ENCODE assay signal across 1 cellular context in the genomic region with DNA sequence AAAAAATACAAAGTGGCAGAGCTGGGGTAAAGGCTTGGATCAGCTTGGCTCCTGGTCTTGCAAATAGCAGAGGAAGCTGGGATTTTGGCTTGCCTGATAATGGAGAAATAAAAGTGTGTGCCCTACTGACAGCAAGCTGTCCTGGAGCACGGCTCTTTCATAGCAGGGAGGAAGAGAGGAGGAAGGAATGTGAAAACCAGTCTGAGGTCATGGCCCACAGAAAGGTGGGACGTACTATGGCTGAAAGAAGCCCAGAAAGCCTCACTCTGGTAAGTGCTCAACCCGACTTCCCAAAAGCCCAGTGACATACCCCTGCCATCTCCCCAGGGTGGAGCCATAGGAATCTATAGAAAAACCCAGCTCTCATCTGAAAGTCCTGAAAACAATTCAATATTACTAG.
TF ChIP-seq lines count a peak whose summit lies in the region.

No MANE protein-coding gene starts in this region.

TF ChIP-seq in IMR-90, 13 proteins besides CTCF, POLR2A, EP300 and RAD21:
- TF ChIP-seq CEBPB (IDR thresholded peaks at IDR 0.05; ENCODE audit: low read depth, low read length) (no peak), MXI1 (IDR thresholded peaks at IDR 0.05; ENCODE audit: borderline replicate concordance, low read depth, low read length) (no peak), BHLHE40 (IDR thresholded peaks at IDR 0.05; ENCODE audit: low read depth, low read length) (no peak), RFX5 (IDR thresholded peaks at IDR 0.05; ENCODE audit: low read depth, low read length) (no peak), MAFK (IDR thresholded peaks at IDR 0.05; ENCODE audit: low read depth, low read length) (no peak), RCOR1 (IDR thresholded peaks at IDR 0.05; ENCODE audit: insufficient replicate concordance, low read length) (no peak), NFE2L2 (IDR thresholded peaks at IDR 0.05; ENCODE audit: low read depth, low read length) (no peak), MAZ (IDR thresholded peaks at IDR 0.05; ENCODE audit: borderline replicate concordance, low read depth, low read length) (no peak), SMC3 (IDR thresholded peaks at IDR 0.05; ENCODE audit: low read depth, low read length) (no peak), FOS (IDR thresholded peaks at IDR 0.05; ENCODE audit: low read depth, low read length) (no peak)
- TF ChIP-seq, protein P1, sequence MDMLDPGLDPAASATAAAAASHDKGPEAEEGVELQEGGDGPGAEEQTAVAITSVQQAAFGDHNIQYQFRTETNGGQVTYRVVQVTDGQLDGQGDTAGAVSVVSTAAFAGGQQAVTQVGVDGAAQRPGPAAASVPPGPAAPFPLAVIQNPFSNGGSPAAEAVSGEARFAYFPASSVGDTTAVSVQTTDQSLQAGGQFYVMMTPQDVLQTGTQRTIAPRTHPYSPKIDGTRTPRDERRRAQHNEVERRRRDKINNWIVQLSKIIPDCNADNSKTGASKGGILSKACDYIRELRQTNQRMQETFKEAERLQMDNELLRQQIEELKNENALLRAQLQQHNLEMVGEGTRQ (IDR thresholded peaks at IDR 0.05; ENCODE audit: low read depth, low read length) = no peak
- TF ChIP-seq, protein P2, sequence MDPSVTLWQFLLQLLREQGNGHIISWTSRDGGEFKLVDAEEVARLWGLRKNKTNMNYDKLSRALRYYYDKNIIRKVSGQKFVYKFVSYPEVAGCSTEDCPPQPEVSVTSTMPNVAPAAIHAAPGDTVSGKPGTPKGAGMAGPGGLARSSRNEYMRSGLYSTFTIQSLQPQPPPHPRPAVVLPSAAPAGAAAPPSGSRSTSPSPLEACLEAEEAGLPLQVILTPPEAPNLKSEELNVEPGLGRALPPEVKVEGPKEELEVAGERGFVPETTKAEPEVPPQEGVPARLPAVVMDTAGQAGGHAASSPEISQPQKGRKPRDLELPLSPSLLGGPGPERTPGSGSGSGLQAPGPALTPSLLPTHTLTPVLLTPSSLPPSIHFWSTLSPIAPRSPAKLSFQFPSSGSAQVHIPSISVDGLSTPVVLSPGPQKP (IDR thresholded peaks at IDR 0.05; ENCODE audit: borderline replicate concordance, low read depth, low read length) = no peak
